In the genomic region with DNA sequence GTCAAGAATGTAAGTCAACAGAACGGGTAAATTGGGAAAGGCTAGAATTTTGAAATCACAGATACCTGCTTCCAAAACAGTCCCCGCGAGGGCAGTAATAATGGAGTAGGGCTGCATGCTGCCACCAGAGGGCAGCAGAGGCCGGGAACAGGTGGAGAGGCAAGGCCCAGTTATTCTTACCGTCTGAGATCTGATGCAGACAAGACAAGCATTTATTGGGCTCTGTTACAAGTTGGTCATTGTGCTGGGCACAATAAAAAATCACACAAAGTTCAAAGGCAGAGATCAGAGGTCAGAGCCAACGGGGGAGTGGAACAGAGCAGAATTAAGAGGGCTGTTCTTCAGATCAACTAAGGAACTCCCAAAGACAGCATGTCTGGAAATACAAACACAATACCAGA, we compare ENCODE assay signal across 8 cellular contexts. TPM values are rescaled to one million over a fixed set of nuclear protein-coding genes. Genes with fewer than 3 reads are reported as not detected.
DNase-seq lines count a peak whose midpoint lies in the region; ATAC-seq and TF ChIP-seq lines count a peak whose summit lies in the region.

No MANE protein-coding gene starts in this region.

- no peaks in the 10 kb centered on the region for H3K36me3 Mint-ChIP-seq in activated naive CD8-positive, alpha-beta T cell treated with anti-CD3 and anti-CD28 coated beads, Interleukin-2, amount 50 U/mL, for 24 hours (ENCODE audit: low read depth)

- no peak overlapping the region for H3K4me3 ChIP-seq in GM12864 (ENCODE audit: low read depth, low read length)
- H3K4me3 ChIP-seq in heart left ventricle = no peak overlapping the region

- DNase-seq in GM12864 (ENCODE audit: low read depth) (no peak), NCI-H1417 (lab: John Stamatoyannopoulos, UW) (peak; percentile 57 to 81 (median 60)), T-helper 1 cell (peak; percentile 59 to 77 (median 70)), heart left ventricle (peak; percentile 64 to 85 (median 71)), putamen (ENCODE audit: low spot score) (peak; percentile 92)
- DNase-seq in activated naive CD8-positive, alpha-beta T cell treated with anti-CD3 and anti-CD28 coated beads, Interleukin-2, amount 50 U/mL, for 24 hours = peak; percentile 85

- intact Hi-C loops in heart left ventricle (cut with DNase I) = loop anchor here in 6 of 10 donors (1.0 to 10.0 kb wide), 4 partner anchors 148 to 425 kb away; no protein-coding TSS in a partner anchor

- no peaks in the 10 kb centered on the region for H3K9me3 Mint-ChIP-seq in activated naive CD8-positive, alpha-beta T cell treated with anti-CD3 and anti-CD28 coated beads, Interleukin-2, amount 50 U/mL, for 24 hours

- H3K27ac ChIP-seq in heart left ventricle = no peak overlapping the region

- H3K36me3 ChIP-seq in heart left ventricle = no peaks in the 10 kb centered on the region

- TF ChIP-seq CTCF in GM12864 (IDR thresholded peaks at IDR 0.05; ENCODE audit: low read depth, low read length, missing control alignments) (peak; percentile 92), heart left ventricle (IDR thresholded peaks at IDR 0.05) (peak; percentile 93 to 99 (median 96))

- no peaks in the 10 kb centered on the region for H3K27me3 Mint-ChIP-seq in activated naive CD8-positive, alpha-beta T cell treated with anti-CD3 and anti-CD28 coated beads, Interleukin-2, amount 50 U/mL, for 24 hours

- TF ChIP-seq POLR2A in heart left ventricle (IDR thresholded peaks at IDR 0.05) = no peak

- peak; percentile 78 for ATAC-seq in HG02588 (IDR thresholded peaks at IDR 0.05; ENCODE audit: unreplicated experiment)
- peak; percentile 92 for ATAC-seq in activated naive CD8-positive, alpha-beta T cell treated with anti-CD3 and anti-CD28 coated beads, Interleukin-2, amount 50 U/mL, for 24 hours
- ATAC-seq in heart left ventricle = peak; percentile 83 to 95 (median 90)
- no peak for ATAC-seq in GM18870 (IDR thresholded peaks at IDR 0.05; ENCODE audit: unreplicated experiment)

- no peaks in the 10 kb centered on the region for H3K9me3 ChIP-seq in heart left ventricle

- H3K27me3 ChIP-seq in heart left ventricle = no peaks in the 10 kb centered on the region

- no peak overlapping the region for H3K4me3 Mint-ChIP-seq in activated naive CD8-positive, alpha-beta T cell treated with anti-CD3 and anti-CD28 coated beads, Interleukin-2, amount 50 U/mL, for 24 hours

- WGBS in heart left ventricle, 4 donors = 0 to 3% (median 1%) methylated on average over 6 of the region's 6 CpGs

- H3K27ac Mint-ChIP-seq in activated naive CD8-positive, alpha-beta T cell treated with anti-CD3 and anti-CD28 coated beads, Interleukin-2, amount 50 U/mL, for 24 hours = no peak overlapping the region

- peaks cover 0 to 5% (median 0%) of the 10 kb centered on the region in 12 donors for H3K4me1 ChIP-seq in heart left ventricle

- H3K4me1 Mint-ChIP-seq in activated naive CD8-positive, alpha-beta T cell treated with anti-CD3 and anti-CD28 coated beads, Interleukin-2, amount 50 U/mL, for 24 hours = no peaks in the 10 kb centered on the region

RNA-seq across cellular contexts. Expression of gene MLKL, which starts 8.8 kb away (rescaled TPM):
- total RNA-seq in heart left ventricle = 10 to 100 TPM in 1 of 9 donors, 1 to 10 TPM in 8; 2.2 to 14.9 (median 4.3) TPM
- 1 to 10 TPM; 3.9 to 5.8 TPM for polyA plus RNA-seq in heart left ventricle

RNA-seq across cellular contexts. Expression of gene RFWD3, which starts 42.8 kb away (rescaled TPM):
- 10 to 100 TPM in 2 of 9 donors, 1 to 10 TPM in 7; 3.9 to 14.4 (median 5.3) TPM for total RNA-seq in heart left ventricle
- polyA plus RNA-seq in heart left ventricle = 1 to 10 TPM; 3.3 to 5.1 TPM
